29 cellular contexts compared by ENCODE assay signal in the genomic region with DNA sequence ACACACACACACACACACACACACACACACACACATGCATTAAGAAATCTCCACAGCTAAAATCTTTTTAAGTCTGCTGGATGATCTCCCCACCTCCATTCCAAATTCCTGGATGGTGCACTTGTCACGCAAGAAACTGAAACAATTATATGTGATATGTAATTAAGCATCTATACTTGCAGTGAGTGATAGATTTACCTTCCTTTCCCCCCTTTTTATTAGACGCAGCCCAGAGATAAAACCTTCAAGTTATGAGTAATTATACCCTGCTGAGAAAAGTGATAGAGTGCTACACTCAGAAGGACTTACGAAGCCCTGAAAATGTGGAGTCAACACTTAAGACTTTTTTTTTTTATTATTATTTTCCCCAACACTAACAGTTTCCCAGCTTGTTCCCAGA.
"Had no signal": no experiment of that assay in that cellular context is flagged by ENCODE, and none has a peak within 500 bp of the region (broad histone marks: within the 10 kb centered on the region; RNA-seq: fewer than 3 reads in every experiment).

No MANE protein-coding gene starts in this region.

- H3K4me1 Mint-ChIP-seq: activated CD4-positive, alpha-beta memory T cell treated with anti-CD3 and anti-CD28 coated beads, Interleukin-2, amount 10 ng/mL, durations not matched to agents 7 days and 5 days; activated CD4-positive, alpha-beta T cell treated with anti-CD3 and anti-CD28 coated beads for 36 hours; activated CD4-positive, alpha-beta T cell treated with anti-CD3 and anti-CD28 coated beads, Interleukin-2, amount 10 ng/mL, durations not matched to agents 24 days and 14 days; activated naive CD4-positive, alpha-beta T cell treated with anti-CD3 and anti-CD28 coated beads, Interleukin-2, amount 10 ng/mL, durations not matched to agents 7 days and 5 days; activated naive CD8-positive, alpha-beta T cell treated with anti-CD3 and anti-CD28 coated beads, Interleukin-2, amount 10 ng/mL, durations not matched to agents 7 days and 5 days had no signal

- H3K4me1 ChIP-seq: ascending aorta, breast epithelium, colonic mucosa, esophagus squamous epithelium had no signal

- ATAC-seq: activated CD4-positive, alpha-beta T cell treated with anti-CD3 and anti-CD28 coated beads for 36 hours; activated naive CD4-positive, alpha-beta T cell treated with anti-CD3 and anti-CD28 coated beads, Interleukin-2, amount 50 U/mL, for 72 hours; activated T-cell treated with anti-CD3 and anti-CD28 coated beads, Interleukin-2, amount 50 U/mL, for 72 hours had no signal

- H3K36me3 Mint-ChIP-seq: activated naive CD4-positive, alpha-beta T cell treated with anti-CD3 and anti-CD28 coated beads, Interleukin-2, amount 10 ng/mL, durations not matched to agents 7 days and 5 days; activated naive CD8-positive, alpha-beta T cell treated with anti-CD3 and anti-CD28 coated beads, Interleukin-2, amount 10 ng/mL, durations not matched to agents 7 days and 5 days had no signal

- DNase-seq: activated CD4-positive, alpha-beta memory T cell treated with anti-CD3 and anti-CD28 coated beads, Interleukin-2, amount 10 ng/mL, durations not matched to agents 7 days and 5 days; activated CD4-positive, alpha-beta T cell treated with anti-CD3 and anti-CD28 coated beads for 36 hours; activated CD4-positive, alpha-beta T cell treated with anti-CD3 and anti-CD28 coated beads, Interleukin-2, amount 10 ng/mL, durations not matched to agents 24 days and 14 days; activated CD4-positive, CD25-positive, alpha-beta regulatory T cell; activated CD4-positive, CD25-positive, alpha-beta regulatory T cell treated with anti-CD3 and anti-CD28 coated beads, Interleukin-2, amount 50 U/mL, for 72 hours; activated CD8-positive, alpha-beta memory T cell treated with anti-CD3 and anti-CD28 coated beads, Interleukin-2, amount 50 U/mL, for 48 hours; activated gamma-delta T cell; activated naive CD4-positive, alpha-beta T cell; activated naive CD4-positive, alpha-beta T cell treated with anti-CD3 and anti-CD28 coated beads, Interleukin-2, amount 10 ng/mL, durations not matched to agents 7 days and 5 days; activated naive CD8-positive, alpha-beta T cell treated with anti-CD3 and anti-CD28 coated beads, Interleukin-2, amount 10 ng/mL, durations not matched to agents 7 days and 5 days; activated T-cell treated with anti-CD3 and anti-CD28 coated beads for 4 hours; activated T-cell treated with anti-CD3 and anti-CD28 coated beads, Interleukin-2, amount 50 U/mL, for 24 hours; activated T-cell treated with anti-CD3 and anti-CD28 coated beads, Interleukin-2, amount 50 U/mL, for 72 hours; central memory CD4-positive, alpha-beta T cell; cerebellar nuclear complex; colonic mucosa; effector memory CD4-positive, alpha-beta T cell; endodermal cell; esophagus squamous epithelium; foreskin fibroblast; head of caudate nucleus; T-helper 2 cell had no signal

- FAIRE-seq: frontal cortex had no signal

- H3K27me3 Mint-ChIP-seq: activated CD4-positive, alpha-beta memory T cell treated with anti-CD3 and anti-CD28 coated beads, Interleukin-2, amount 10 ng/mL, durations not matched to agents 7 days and 5 days; activated CD4-positive, alpha-beta T cell treated with anti-CD3 and anti-CD28 coated beads for 36 hours; activated CD4-positive, alpha-beta T cell treated with anti-CD3 and anti-CD28 coated beads, Interleukin-2, amount 10 ng/mL, durations not matched to agents 24 days and 14 days; activated naive CD4-positive, alpha-beta T cell treated with anti-CD3 and anti-CD28 coated beads, Interleukin-2, amount 10 ng/mL, durations not matched to agents 7 days and 5 days; activated naive CD8-positive, alpha-beta T cell treated with anti-CD3 and anti-CD28 coated beads, Interleukin-2, amount 10 ng/mL, durations not matched to agents 7 days and 5 days; activated T-cell treated with anti-CD3 and anti-CD28 coated beads, Interleukin-2, amount 50 U/mL, for 24 hours; brain had no signal

- H3K36me3 ChIP-seq: ascending aorta, breast epithelium, cardiac muscle cell, colonic mucosa, esophagus squamous epithelium had no signal

- H3K27ac ChIP-seq: ascending aorta, breast epithelium, cardiac muscle cell, colonic mucosa, epithelial cell of prostate, esophagus squamous epithelium had no signal

- H3K9me3 ChIP-seq: ascending aorta, breast epithelium, colonic mucosa, esophagus squamous epithelium had no signal

- H3K4me3 ChIP-seq: ascending aorta, breast epithelium, cardiac muscle cell, colonic mucosa, esophagus squamous epithelium had no signal

- H3K27me3 ChIP-seq: ascending aorta, breast epithelium, cardiac muscle cell, colonic mucosa, esophagus squamous epithelium had no signal

- H3K9me3 Mint-ChIP-seq: activated CD4-positive, alpha-beta T cell treated with anti-CD3 and anti-CD28 coated beads, Interleukin-2, amount 10 ng/mL, durations not matched to agents 24 days and 14 days; activated T-cell treated with anti-CD3 and anti-CD28 coated beads, Interleukin-2, amount 50 U/mL, for 24 hours; endodermal cell had no signal

- H3K27ac Mint-ChIP-seq: activated CD4-positive, alpha-beta memory T cell treated with anti-CD3 and anti-CD28 coated beads, Interleukin-2, amount 10 ng/mL, durations not matched to agents 7 days and 5 days; activated CD4-positive, alpha-beta T cell treated with anti-CD3 and anti-CD28 coated beads for 36 hours; activated CD4-positive, alpha-beta T cell treated with anti-CD3 and anti-CD28 coated beads, Interleukin-2, amount 10 ng/mL, durations not matched to agents 24 days and 14 days; activated naive CD4-positive, alpha-beta T cell treated with anti-CD3 and anti-CD28 coated beads, Interleukin-2, amount 10 ng/mL, durations not matched to agents 7 days and 5 days; activated naive CD4-positive, alpha-beta T cell treated with anti-CD3 and anti-CD28 coated beads, Interleukin-2, amount 50 U/mL, for 72 hours; activated naive CD8-positive, alpha-beta T cell treated with anti-CD3 and anti-CD28 coated beads, Interleukin-2, amount 10 ng/mL, durations not matched to agents 7 days and 5 days; activated T-cell treated with anti-CD3 and anti-CD28 coated beads, Interleukin-2, amount 50 U/mL, for 24 hours; activated T-cell treated with anti-CD3 and anti-CD28 coated beads, Interleukin-2, amount 50 U/mL, for 72 hours; brain; endodermal cell had no signal

- H3K4me3 Mint-ChIP-seq: activated CD4-positive, alpha-beta memory T cell treated with anti-CD3 and anti-CD28 coated beads, Interleukin-2, amount 10 ng/mL, durations not matched to agents 7 days and 5 days; activated CD4-positive, alpha-beta T cell treated with anti-CD3 and anti-CD28 coated beads for 36 hours; activated CD4-positive, alpha-beta T cell treated with anti-CD3 and anti-CD28 coated beads, Interleukin-2, amount 10 ng/mL, durations not matched to agents 24 days and 14 days; activated naive CD4-positive, alpha-beta T cell treated with anti-CD3 and anti-CD28 coated beads, Interleukin-2, amount 10 ng/mL, durations not matched to agents 7 days and 5 days; activated naive CD8-positive, alpha-beta T cell treated with anti-CD3 and anti-CD28 coated beads, Interleukin-2, amount 10 ng/mL, durations not matched to agents 7 days and 5 days; activated T-cell treated with anti-CD3 and anti-CD28 coated beads, Interleukin-2, amount 50 U/mL, for 24 hours; activated T-cell treated with anti-CD3 and anti-CD28 coated beads, Interleukin-2, amount 50 U/mL, for 72 hours; brain; endodermal cell had no signal
